ENCODE assay signal across 1 cellular context in genomic region chr12:125332900-125333299, GRCh38.
TF ChIP-seq lines count a peak whose summit lies in the region.

No MANE protein-coding gene starts in this region.

TF ChIP-seq in K562, 482 proteins besides CTCF, POLR2A, EP300 and RAD21 (continued from another document):
- no peak for TF ChIP-seq MBD1 (CRISPR knock-in tag; IDR thresholded peaks at IDR 0.05)
